31 cellular contexts compared by ENCODE assay signal in genomic region chr9:91181541-91181940, GRCh38.
"Had no signal": no experiment of that assay in that cellular context is flagged by ENCODE, and none has a peak within 500 bp of the region (broad histone marks: within the 10 kb centered on the region; RNA-seq: fewer than 3 reads in every experiment).

No MANE protein-coding gene starts in this region.

- H3K27ac ChIP-seq: adrenal gland, body of pancreas, colonic mucosa, heart left ventricle, pancreas, prostate gland, testis, transverse colon, WERI-Rb-1 had no signal

- H3K27ac Mint-ChIP-seq: activated CD4-positive, alpha-beta T cell treated with anti-CD3 and anti-CD28 coated beads, Interleukin-2, amount 10 ng/mL, durations not matched to agents 7 days and 5 days; activated naive CD4-positive, alpha-beta T cell treated with anti-CD3 and anti-CD28 coated beads for 36 hours; activated naive CD8-positive, alpha-beta T cell treated with anti-CD3 and anti-CD28 coated beads for 36 hours; immature natural killer cell; memory B cell; stimulated activated naive B cell treated with anti-CD40 and anti-IgM and Interleukin-4, amounts not matched to agents 10 μg/mL and 1 μg/mL and 100 μg/mL, for 72 hours had no signal

- H3K36me3 Mint-ChIP-seq: immature natural killer cell; memory B cell; stimulated activated naive B cell treated with anti-CD40 and anti-IgM and Interleukin-4, amounts not matched to agents 10 μg/mL and 1 μg/mL and 100 μg/mL, for 72 hours had no signal

- H3K4me3 Mint-ChIP-seq: activated CD4-positive, alpha-beta T cell treated with anti-CD3 and anti-CD28 coated beads, Interleukin-2, amount 10 ng/mL, durations not matched to agents 7 days and 5 days; activated naive CD4-positive, alpha-beta T cell treated with anti-CD3 and anti-CD28 coated beads for 36 hours; activated naive CD8-positive, alpha-beta T cell treated with anti-CD3 and anti-CD28 coated beads for 36 hours; immature natural killer cell; memory B cell; naive thymus-derived CD4-positive, alpha-beta T cell; stimulated activated naive B cell treated with anti-CD40 and anti-IgM and Interleukin-4, amounts not matched to agents 10 μg/mL and 1 μg/mL and 100 μg/mL, for 72 hours had no signal

- DNase-seq: activated CD4-positive, alpha-beta T cell treated with anti-CD3 and anti-CD28 coated beads, Interleukin-2, amount 10 ng/mL, durations not matched to agents 7 days and 5 days; activated CD4-positive, CD25-positive, alpha-beta regulatory T cell treated with anti-CD3 and anti-CD28 coated beads, Interleukin-2, amount 50 U/mL, for 72 hours; activated CD8-positive, alpha-beta memory T cell treated with anti-CD3 and anti-CD28 coated beads, Interleukin-2, amount 50 U/mL, for 4 hours; activated effector memory CD4-positive, alpha-beta T cell treated with anti-CD3 and anti-CD28 coated beads, Interleukin-2, amount 50 U/mL, for 16 hours; activated naive CD4-positive, alpha-beta T cell treated with anti-CD3 and anti-CD28 coated beads for 36 hours; activated naive CD8-positive, alpha-beta T cell treated with anti-CD3 and anti-CD28 coated beads for 36 hours; activated T-cell treated with anti-CD3 and anti-CD28 coated beads, Interleukin-2, amount 50 U/mL, for 1 hour; aorta; cerebellar nuclear complex; colonic mucosa; foreskin keratinocyte; heart left ventricle; hypothalamus; immature natural killer cell; kidney; midbrain; naive thymus-derived CD4-positive, alpha-beta T cell; retina; stimulated activated CD4-positive, alpha-beta T cell treated with anti-CD3 and anti-CD28 coated beads, Interleukin-15, amount 100 ng/mL, for 24 hours; stimulated activated CD4-positive, alpha-beta T cell treated with anti-CD3 and anti-CD28 coated beads, Interleukin-2, amount 100 ng/mL, for 24 hours; stimulated activated naive B cell treated with anti-CD40 and anti-IgM and Interleukin-4, amounts not matched to agents 10 μg/mL and 1 μg/mL and 100 μg/mL, for 72 hours; testis; transverse colon; WERI-Rb-1 had no signal

- ATAC-seq: body of pancreas; esophagus mucosa; foreskin keratinocyte; heart left ventricle; naive thymus-derived CD4-positive, alpha-beta T cell; pancreas; stimulated activated naive B cell treated with anti-CD40 and anti-IgM and Interleukin-4, amounts not matched to agents 10 μg/mL and 1 μg/mL and 100 μg/mL, for 72 hours had no signal

- H3K9me3 Mint-ChIP-seq: activated CD4-positive, alpha-beta T cell treated with anti-CD3 and anti-CD28 coated beads, Interleukin-2, amount 10 ng/mL, durations not matched to agents 7 days and 5 days; activated naive CD4-positive, alpha-beta T cell treated with anti-CD3 and anti-CD28 coated beads for 36 hours; activated naive CD8-positive, alpha-beta T cell treated with anti-CD3 and anti-CD28 coated beads for 36 hours; activated T-helper 1 cell treated with anti-CD3 and anti-CD28 coated beads, Interleukin-12 subunit alpha, Interleukin-12 subunit beta, Interleukin-2, Interleukin-4 antibody, amounts not matched to agents 30 ng/mL and 10 ng/mL and 1 ng/mL, durations not matched to agents 14 hours and 24 hours and 36 hours; immature natural killer cell; memory B cell; naive thymus-derived CD4-positive, alpha-beta T cell; stimulated activated naive B cell treated with anti-CD40 and anti-IgM and Interleukin-4, amounts not matched to agents 10 μg/mL and 1 μg/mL and 100 μg/mL, for 72 hours had no signal

- H3K27me3 Mint-ChIP-seq: activated CD4-positive, alpha-beta T cell treated with anti-CD3 and anti-CD28 coated beads, Interleukin-2, amount 10 ng/mL, durations not matched to agents 7 days and 5 days; activated naive CD8-positive, alpha-beta T cell treated with anti-CD3 and anti-CD28 coated beads for 36 hours; naive thymus-derived CD4-positive, alpha-beta T cell; stimulated activated naive B cell treated with anti-CD40 and anti-IgM and Interleukin-4, amounts not matched to agents 10 μg/mL and 1 μg/mL and 100 μg/mL, for 72 hours had no signal
